Comparison of ENCODE assay signal across 14 cellular contexts in the genomic region with DNA sequence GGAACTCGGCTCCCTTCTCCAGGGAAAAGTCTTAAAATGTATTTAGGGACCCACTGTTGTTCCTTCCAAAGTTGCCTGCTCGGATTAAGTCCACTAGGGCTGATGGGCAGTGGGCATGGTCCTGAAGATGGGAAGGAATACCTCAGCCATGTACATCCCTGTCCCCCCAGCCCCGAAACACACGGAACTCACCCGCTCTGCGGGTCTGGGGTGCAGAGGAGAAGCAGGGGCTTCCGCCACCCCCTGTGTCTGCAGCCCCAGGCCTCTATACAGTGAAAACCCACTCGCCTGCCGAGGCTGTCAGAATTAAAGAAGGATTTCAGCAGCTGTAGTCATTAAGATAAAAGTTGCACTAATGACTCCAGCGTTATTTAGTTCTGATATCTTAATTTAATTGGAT.
DNase-seq lines count a peak whose midpoint lies in the region; ATAC-seq and TF ChIP-seq lines count a peak whose summit lies in the region.
"Had no signal": no experiment of that assay in that cellular context is flagged by ENCODE, and none has a peak within 500 bp of the region (broad histone marks: within the 10 kb centered on the region; RNA-seq: fewer than 3 reads in every experiment).

No MANE protein-coding gene starts in this region.

- no peak for TF ChIP-seq EP300 in SK-N-SH (IDR thresholded peaks at IDR 0.05; ENCODE audit: borderline replicate concordance in 1 of 2, low read depth in 1 of 2, low read length in 1 of 2)

- intact Hi-C loops in upper lobe of right lung (cut with DNase I) (no loop called here), tibial artery (cut with DNase I; ENCODE audit: low total_unique reads) (no loop called here)

- WGBS in SK-N-SH (ENCODE audit: low lambda C conversion rate): 63% methylated on average over 10 of the region's 10 CpGs
- WGBS in mesendoderm (ENCODE audit: extremely low coverage, insufficient coverage, low lambda C conversion rate): no CpG with 5 or more reads among the region's 10 CpGs

- no peaks in the 10 kb centered on the region for H3F3A ChIP-seq in SK-N-SH (replicated peaks; ENCODE audit: insufficient read depth)

- no peaks in the 10 kb centered on the region for H3K79me2 ChIP-seq in SK-N-SH (ENCODE audit: insufficient read depth)
- no peaks in the 10 kb centered on the region for H3K79me2 ChIP-seq in mesendoderm (ENCODE audit: control insufficient read depth, insufficient read depth, low read length)

- no peaks in the 10 kb centered on the region for H3K27me3 ChIP-seq in SK-N-SH (ENCODE audit: insufficient read depth)
- no peaks in the 10 kb centered on the region for H3K27me3 ChIP-seq in mesendoderm (ENCODE audit: insufficient read depth, low read length, poor library complexity)
- H3K27me3 ChIP-seq in upper lobe of right lung: no peaks in the 10 kb centered on the region
- H3K27me3 ChIP-seq in tibial artery: peaks cover 0 to 31% of the 10 kb centered on the region in 2 donors

- ATAC-seq in SK-N-SH treated with all-trans-retinoic acid at 6 μM for 48 hours: no peak
- ATAC-seq in upper lobe of right lung: no peak
- ATAC-seq in natural killer cell treated with Interleukin-12 subunit alpha and Interleukin-12 subunit beta and Interleukin-15 and Interleukin-18, amount 100 ng/mL, for 72 hours: no peak
- ATAC-seq: HCT116 had no signal

- no peak overlapping the region for H3K18ac ChIP-seq in mesendoderm (ENCODE audit: low read length)

- H3K4me1 Mint-ChIP-seq in natural killer cell treated with Interleukin-12 subunit alpha and Interleukin-12 subunit beta and Interleukin-15 and Interleukin-18, amount 100 ng/mL, for 72 hours (ENCODE audit: low read depth in 2 of 2): peaks cover 0 to 9% of the 10 kb centered on the region in 2 donors
- H3K4me1 Mint-ChIP-seq: CD4-positive, CD25-positive, alpha-beta regulatory T cell had no signal

- H3K4ac ChIP-seq in mesendoderm (ENCODE audit: low read depth, low read length): no peak overlapping the region

- H3K4me3 Mint-ChIP-seq in natural killer cell treated with Interleukin-12 subunit alpha and Interleukin-12 subunit beta and Interleukin-15 and Interleukin-18, amount 100 ng/mL, for 72 hours: no peak overlapping the region
- H3K4me3 Mint-ChIP-seq: CD4-positive, CD25-positive, alpha-beta regulatory T cell had no signal

- no peak overlapping the region for H2AK5ac ChIP-seq in mesendoderm (ENCODE audit: low read length)

- H3K56ac ChIP-seq in mesendoderm (ENCODE audit: low read length): peak overlapping the region; percentile 36

- no peaks in the 10 kb centered on the region for H3K79me1 ChIP-seq in mesendoderm (ENCODE audit: low read length)

- H2AFZ ChIP-seq in SK-N-SH (ENCODE audit: low read depth): no peak overlapping the region

- H3K27ac ChIP-seq in SK-N-SH (ENCODE audit: low read depth in 2 of 2, low read length in 1 of 2) (peak overlapping the region; percentile 27 to 100; a peak in 3 of 4 replicates), SK-N-MC (no peak overlapping the region), mesendoderm (ENCODE audit: low read depth, low read length) (no peak overlapping the region), upper lobe of right lung (no peak overlapping the region), tibial artery (no peak overlapping the region)
- H3K27ac ChIP-seq: 22Rv1, HL-60 had no signal

- H4K5ac ChIP-seq in mesendoderm (ENCODE audit: low read length): no peak overlapping the region

- H3K27me3 Mint-ChIP-seq in natural killer cell treated with Interleukin-12 subunit alpha and Interleukin-12 subunit beta and Interleukin-15 and Interleukin-18, amount 100 ng/mL, for 72 hours: peaks cover 0 to 3% of the 10 kb centered on the region in 2 donors
- H3K27me3 Mint-ChIP-seq: CD4-positive, CD25-positive, alpha-beta regulatory T cell had no signal

- no peak for TF ChIP-seq RAD21 in SK-N-SH (IDR thresholded peaks at IDR 0.05; ENCODE audit: low read length)

- no peaks in the 10 kb centered on the region for H3K36me3 Mint-ChIP-seq in natural killer cell treated with Interleukin-12 subunit alpha and Interleukin-12 subunit beta and Interleukin-15 and Interleukin-18, amount 100 ng/mL, for 72 hours
- H3K36me3 Mint-ChIP-seq: CD4-positive, CD25-positive, alpha-beta regulatory T cell had no signal

- H4K20me1 ChIP-seq in SK-N-SH (ENCODE audit: insufficient read depth): no peaks in the 10 kb centered on the region

- no peak overlapping the region for H3K4me2 ChIP-seq in SK-N-SH
- H3K4me2 ChIP-seq in mesendoderm (ENCODE audit: low read length): no peak overlapping the region

- no peak overlapping the region for H2BK120ac ChIP-seq in mesendoderm (ENCODE audit: low read depth, low read length)

- DNase-seq in SK-N-SH (peak; percentile 66), SK-N-MC (ENCODE audit: low read depth, low spot score) (no peak), mesendoderm (no peak), upper lobe of right lung (peak; percentile 34), medulla oblongata (ENCODE audit: extremely low spot score) (no peak), tibial artery (no peak)
- DNase-seq in natural killer cell treated with Interleukin-12 subunit alpha and Interleukin-12 subunit beta and Interleukin-15 and Interleukin-18, amount 100 ng/mL, for 72 hours (ENCODE audit: low spot score): no peak
- DNase-seq: Calu3; CD4-positive, CD25-positive, alpha-beta regulatory T cell; DMS 273 treated with DMSO at 0.1 percent for 48 hours had no signal

- CTCF ChIA-PET in SK-N-SH (lab: Yijun Ruan, JAX): interaction anchor here (0.7 to 3.5 kb wide), 13 partner anchors 16 to 516 kb away, joined by 3 to 21 read pairs (median 4); no protein-coding TSS in a partner anchor

- no peak overlapping the region for H3K27ac Mint-ChIP-seq in natural killer cell treated with Interleukin-12 subunit alpha and Interleukin-12 subunit beta and Interleukin-15 and Interleukin-18, amount 100 ng/mL, for 72 hours
- H3K27ac Mint-ChIP-seq: CD4-positive, CD25-positive, alpha-beta regulatory T cell had no signal

- H3K4me1 ChIP-seq in SK-N-SH (ENCODE audit: control insufficient read depth in 1 of 2, insufficient read depth in 2 of 2, low read depth in 1 of 2, low read length in 1 of 2) (peaks cover 0 to 87% of the 10 kb centered on the region in 2 experiments; a peak in 2 of 4 replicates), mesendoderm (ENCODE audit: control insufficient read depth, low read depth, low read length) (peaks cover 2% of the 10 kb centered on the region), upper lobe of right lung (no peaks in the 10 kb centered on the region), tibial artery (peaks cover 0 to 23% (median 10%) of the 10 kb centered on the region in 4 donors)

- no peak overlapping the region for H3K4me3 ChIP-seq in SK-N-SH (ENCODE audit: low read depth in 2 of 2, low read length in 1 of 2)
- no peak overlapping the region for H3K4me3 ChIP-seq in SK-N-MC
- H3K4me3 ChIP-seq in mesendoderm (ENCODE audit: low read length): no peak overlapping the region
- H3K4me3 ChIP-seq in upper lobe of right lung: no peak overlapping the region
- no peak overlapping the region for H3K4me3 ChIP-seq in tibial artery

- H3K9me3 ChIP-seq in SK-N-SH: no peaks in the 10 kb centered on the region
- no peaks in the 10 kb centered on the region for H3K9me3 ChIP-seq in SK-N-MC (ENCODE audit: low read depth, low read length)
- H3K9me3 ChIP-seq in upper lobe of right lung: no peaks in the 10 kb centered on the region
- peaks cover 0 to 7% (median 5%) of the 10 kb centered on the region in 3 donors for H3K9me3 ChIP-seq in tibial artery

- H3K36me3 ChIP-seq in SK-N-SH (replicated peaks in 1 of 2; ENCODE audit: control insufficient read depth in 1 of 2, insufficient read depth in 2 of 2, low read length in 1 of 2): no peaks in the 10 kb centered on the region
- H3K36me3 ChIP-seq in SK-N-MC (ENCODE audit: insufficient read depth, low read length): no peaks in the 10 kb centered on the region
- H3K36me3 ChIP-seq in mesendoderm (ENCODE audit: control insufficient read depth, insufficient read depth, low read length): no peaks in the 10 kb centered on the region
- no peaks in the 10 kb centered on the region for H3K36me3 ChIP-seq in upper lobe of right lung
- H3K36me3 ChIP-seq in tibial artery: no peaks in the 10 kb centered on the region

- H3K9me3 Mint-ChIP-seq in natural killer cell treated with Interleukin-12 subunit alpha and Interleukin-12 subunit beta and Interleukin-15 and Interleukin-18, amount 100 ng/mL, for 72 hours: no peaks in the 10 kb centered on the region

- H4K8ac ChIP-seq in mesendoderm (ENCODE audit: low read depth, low read length): no peak overlapping the region

- H3K9ac ChIP-seq in SK-N-SH (no peak overlapping the region), SK-N-MC (ENCODE audit: insufficient read length) (peak overlapping the region; percentile 12), mesendoderm (ENCODE audit: low read length) (no peak overlapping the region)

- POLR2A ChIA-PET in SK-N-SH (lab: Yijun Ruan, JAX): interaction anchor here (0.7 to 5.9 kb wide), 10 partner anchors 15 to 267 kb away, joined by 3 to 43 read pairs (median 5); no protein-coding TSS in a partner anchor

- TF ChIP-seq CTCF in SK-N-SH (IDR thresholded peaks at IDR 0.05) (no peak), upper lobe of right lung (IDR thresholded peaks at IDR 0.05) (no peak), tibial artery (IDR thresholded peaks at IDR 0.05) (no peak)

- no peak overlapping the region for H2BK15ac ChIP-seq in mesendoderm (replicated peaks; ENCODE audit: low read depth)

- no peak overlapping the region for H2BK5ac ChIP-seq in mesendoderm (ENCODE audit: low read length)

- no peaks in the 10 kb centered on the region for H3K9me2 ChIP-seq in SK-N-SH

- no peak overlapping the region for H3K23ac ChIP-seq in mesendoderm (ENCODE audit: low read length)

TF ChIP-seq in SK-N-SH, 30 proteins besides CTCF, POLR2A, EP300 and RAD21 (continues in another document):
- TF ChIP-seq RFX5 (IDR thresholded peaks at IDR 0.05; ENCODE audit: low read length) (no peak), FOXJ3 (CRISPR knock-in tag; IDR thresholded peaks at IDR 0.05) (no peak)
- TF ChIP-seq, protein P1, sequence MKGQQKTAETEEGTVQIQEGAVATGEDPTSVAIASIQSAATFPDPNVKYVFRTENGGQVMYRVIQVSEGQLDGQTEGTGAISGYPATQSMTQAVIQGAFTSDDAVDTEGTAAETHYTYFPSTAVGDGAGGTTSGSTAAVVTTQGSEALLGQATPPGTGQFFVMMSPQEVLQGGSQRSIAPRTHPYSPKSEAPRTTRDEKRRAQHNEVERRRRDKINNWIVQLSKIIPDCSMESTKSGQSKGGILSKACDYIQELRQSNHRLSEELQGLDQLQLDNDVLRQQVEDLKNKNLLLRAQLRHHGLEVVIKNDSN (IDR thresholded peaks at IDR 0.05; ENCODE audit: borderline replicate concordance, low read depth): no peak

TF ChIP-seq in SK-N-SH treated with all-trans-retinoic acid at 6 μM for 48 hours, 23 proteins besides CTCF, POLR2A, EP300 and RAD21 (continues in another document):
- no peak for TF ChIP-seq TCF4 (CRISPR knock-in tag; IDR thresholded peaks at IDR 0.05; ENCODE audit: borderline replicate concordance)

Comparison
In these comparisons a context has a peak if more than half of its experiments do, and no peak if none do; other contexts are left out.
1. DNase-seq: peak in SK-N-SH (single experiment) and upper lobe of right lung (single experiment); none in SK-N-MC (single experiment), mesendoderm (single experiment), natural killer cell treated with Interleukin-12 subunit alpha and Interleukin-12 subunit beta and Interleukin-15 and Interleukin-18, amount 100 ng/mL, for 72 hours (single experiment), medulla oblongata (single experiment) and tibial artery (0 of 2).
2. H3K27ac ChIP-seq: peak in SK-N-SH (2 of 2); none in SK-N-MC (single experiment), mesendoderm (single experiment), upper lobe of right lung (single experiment) and tibial artery (0 of 2).